In the genomic region with DNA sequence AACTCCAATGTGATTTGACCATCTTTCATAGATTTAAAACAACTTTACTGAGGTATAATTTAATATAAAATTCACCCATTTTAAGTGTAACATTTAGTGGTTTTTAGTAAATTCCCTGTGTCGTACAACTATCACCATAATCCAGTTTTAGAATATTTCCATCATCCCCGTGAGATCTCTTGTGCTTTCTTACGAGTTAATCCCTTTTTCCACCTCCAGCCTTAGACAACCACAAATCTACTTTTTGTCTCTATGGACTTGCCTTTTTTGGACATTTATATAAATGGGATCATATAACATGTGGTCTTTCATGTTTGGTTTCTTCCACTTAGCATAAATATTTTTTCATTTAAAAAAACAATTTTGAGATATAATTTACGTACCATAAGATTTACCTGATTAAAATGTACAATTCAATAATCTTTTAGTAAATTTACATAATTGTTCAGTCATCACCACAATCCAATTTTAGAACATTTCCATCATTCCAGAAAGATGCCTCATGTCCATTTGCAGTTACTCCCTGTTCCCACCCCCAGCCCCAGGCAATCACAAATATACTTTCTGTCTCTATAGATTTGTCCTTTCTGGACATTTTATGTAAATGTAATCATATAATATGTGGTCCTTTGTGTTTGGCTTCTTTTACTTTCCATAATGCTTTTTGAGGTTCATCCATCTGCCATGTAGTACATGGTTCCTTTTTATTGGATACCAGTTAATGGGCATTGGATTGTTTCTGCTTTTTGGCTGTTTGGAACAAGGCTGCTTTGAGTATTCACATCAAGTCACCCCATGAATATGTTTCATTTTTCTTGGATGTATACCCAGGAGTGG, we compare ENCODE assay signal across 11 cellular contexts. TPM values are rescaled to one million over a fixed set of nuclear protein-coding genes. Genes with fewer than 3 reads are reported as not detected.
DNase-seq lines count a peak whose midpoint lies in the region; ATAC-seq and TF ChIP-seq lines count a peak whose summit lies in the region.
"Had no signal": no experiment of that assay in that cellular context is flagged by ENCODE, and none has a peak within 500 bp of the region (broad histone marks: within the 10 kb centered on the region; RNA-seq: fewer than 3 reads in every experiment).

No MANE protein-coding gene starts in this region.

- no peak overlapping the region for H3K4me3 ChIP-seq in OCI-LY7 (ENCODE audit: low read depth, low read length, poor library complexity, severe bottlenecking)
- no peak overlapping the region for H3K4me3 ChIP-seq in cardiac fibroblast (replicated peaks in 1 of 2; ENCODE audit: low read depth in 2 of 2, low read length in 2 of 2)
- H3K4me3 ChIP-seq in neural progenitor cell = no peak overlapping the region
- H3K4me3 ChIP-seq in gastroesophageal sphincter = no peak overlapping the region
- H3K4me3 ChIP-seq: SK-N-MC had no signal

- H3K27me3 ChIP-seq in neural progenitor cell (no peaks in the 10 kb centered on the region), gastroesophageal sphincter (no peaks in the 10 kb centered on the region)
- H3K27me3 ChIP-seq: tibial artery had no signal

- 78 to 80% methylated on average over 3 to 4 of the region's 4 CpGs for WGBS in gastroesophageal sphincter (ENCODE audit: low coverage in 1 of 2), 2 donors

- no peak for TF ChIP-seq POLR2A in gastroesophageal sphincter (IDR thresholded peaks at IDR 0.05)

- TSS peak; percentile 57 for BruUV-seq in OCI-LY7 (replicated peaks; lab: Mats Ljungman, UMichigan)

- no peak for TF ChIP-seq EP300 in gastroesophageal sphincter (IDR thresholded peaks at IDR 0.05)

- DNase-seq in EH (ENCODE audit: low read depth) = peak; percentile 87
- DNase-seq in OCI-LY7 (ENCODE audit: low spot score) = no peak
- peak; percentile 44 to 83 for DNase-seq in cardiac fibroblast (ENCODE audit: low read depth in 2 of 2)
- no peak for DNase-seq in neural progenitor cell (ENCODE audit: low spot score)
- no peak for DNase-seq in mesenteric fat pad (ENCODE audit: low spot score)
- DNase-seq: NCI-H1930, tibial artery had no signal

- H3K4me2 ChIP-seq in OCI-LY7 (ENCODE audit: low read length) = peak overlapping the region; percentile 74
- peak overlapping the region; percentile 79 for H3K4me2 ChIP-seq in neural progenitor cell

- ATAC-seq in gastroesophageal sphincter (no peak), GM21423 (IDR thresholded peaks at IDR 0.05; ENCODE audit: unreplicated experiment) (no peak), HG03460 (IDR thresholded peaks at IDR 0.05; ENCODE audit: unreplicated experiment) (no peak)

- H4K20me1 ChIP-seq in OCI-LY7 (ENCODE audit: insufficient read depth, low read length) (peaks cover 48% of the 10 kb centered on the region), neural progenitor cell (ENCODE audit: low read depth) (peaks cover 66% of the 10 kb centered on the region)

- TF ChIP-seq CTCF in OCI-LY7 (conservative IDR thresholded peaks at IDR 0.05; ENCODE audit: low read length) (no peak), cardiac fibroblast (IDR thresholded peaks at IDR 0.05; ENCODE audit: low read depth, low read length) (no peak), neural progenitor cell (IDR thresholded peaks at IDR 0.05) (no peak), gastroesophageal sphincter (IDR thresholded peaks at IDR 0.05) (no peak)

- H3K36me3 Mint-ChIP-seq in neural progenitor cell = peaks cover 15% of the 10 kb centered on the region

- no peak overlapping the region for H3K9ac ChIP-seq in neural progenitor cell

- intact Hi-C loops in OCI-LY7 (cut with micrococcal nuclease; ENCODE audit: unreplicated experiment) = no loop called here

- no peaks in the 10 kb centered on the region for H3K9me3 ChIP-seq in OCI-LY7 (ENCODE audit: low read length)
- H3K9me3 ChIP-seq in neural progenitor cell (ENCODE audit: low read depth) = no peaks in the 10 kb centered on the region
- no peaks in the 10 kb centered on the region for H3K9me3 ChIP-seq in gastroesophageal sphincter
- H3K9me3 ChIP-seq: tibial artery had no signal

- H3K9me3 Mint-ChIP-seq in neural progenitor cell = no peaks in the 10 kb centered on the region

- H2AFZ ChIP-seq in OCI-LY7 (ENCODE audit: low read length) (no peak overlapping the region), neural progenitor cell (replicated peaks) (no peak overlapping the region)

- peaks cover 22% of the 10 kb centered on the region for H3K4me1 Mint-ChIP-seq in neural progenitor cell

- no peak overlapping the region for H3K4me3 Mint-ChIP-seq in neural progenitor cell

- H3K79me2 ChIP-seq in OCI-LY7 (ENCODE audit: insufficient read depth, low read depth, low read length) = peaks cover 79% of the 10 kb centered on the region
- peaks cover 78% of the 10 kb centered on the region for H3K79me2 ChIP-seq in neural progenitor cell (ENCODE audit: low read depth)

- H3K4me1 ChIP-seq in OCI-LY7 (ENCODE audit: insufficient read depth, low read length, poor library complexity, severe bottlenecking) = peaks cover 35% of the 10 kb centered on the region
- H3K4me1 ChIP-seq in neural progenitor cell = peaks cover 3% of the 10 kb centered on the region
- peaks cover 2 to 79% (median 5%) of the 10 kb centered on the region in 3 donors for H3K4me1 ChIP-seq in gastroesophageal sphincter

- H3K27me3 Mint-ChIP-seq in neural progenitor cell (ENCODE audit: insufficient read depth, low read depth) = peaks cover 10% of the 10 kb centered on the region

- peaks cover 15% of the 10 kb centered on the region for H3F3A ChIP-seq in neural progenitor cell (ENCODE audit: low read depth)

- POLR2A ChIA-PET in OCI-LY7 (lab: Charles Lee) = interaction anchor here (0.7 kb wide), 1 partner anchor 11 kb away, joined by 3 read pairs; no protein-coding TSS in a partner anchor

- CTCF ChIA-PET in OCI-LY7 (lab: Charles Lee; ENCODE audit: unreplicated experiment) = no interaction called here

- H3K27ac ChIP-seq in OCI-LY7 (ENCODE audit: low read depth, low read length, poor library complexity, severe bottlenecking) (no peak overlapping the region), neural progenitor cell (no peak overlapping the region), gastroesophageal sphincter (peak overlapping the region in 2 of 4 donors; percentile 5 to 22)
- H3K27ac ChIP-seq: SK-N-MC had no signal

- no peaks in the 10 kb centered on the region for H3K9me2 ChIP-seq in OCI-LY7 (ENCODE audit: insufficient read depth, low read length)

- H3K36me3 ChIP-seq in OCI-LY7 (ENCODE audit: insufficient read depth, low read length) (peaks cover 4% of the 10 kb centered on the region), neural progenitor cell (no peaks in the 10 kb centered on the region), gastroesophageal sphincter (no peaks in the 10 kb centered on the region)
- H3K36me3 ChIP-seq: tibial artery had no signal

- H3K27ac Mint-ChIP-seq in neural progenitor cell = no peak overlapping the region

RNA-seq across cellular contexts. Expression of a gene that starts 3.0 kb away (rescaled TPM):
- 21.4 and 22.4 TPM in 2 replicates for total RNA-seq in OCI-LY7 (2014; rRNA removed; shearing (Covaris generic))
- total RNA-seq in OCI-LY7 (2022) (42.7 and 43.7 TPM in 2 replicates), neural progenitor cell (ENCODE audit: low replicate concordance) (60.2 and 65.8 TPM in 2 replicates), mesenteric fat pad (51.8 TPM), gastroesophageal sphincter (10 to 100 TPM; 29.5 to 41.0 (median 34.3) TPM)

RNA-seq across cellular contexts. Expression of a gene that starts 29.9 kb away (rescaled TPM):
- 8.8 and 16.3 TPM in 2 replicates for total RNA-seq in OCI-LY7 (2014; rRNA removed; shearing (Covaris generic))
- total RNA-seq in OCI-LY7 (2022) = 28.6 and 29.4 TPM in 2 replicates
- total RNA-seq in neural progenitor cell (ENCODE audit: low replicate concordance) = 3.1 and 5.5 TPM in 2 replicates
- total RNA-seq in mesenteric fat pad = 40.0 TPM
- 10 to 100 TPM; 18.5 to 36.8 (median 29.6) TPM for total RNA-seq in gastroesophageal sphincter

RNA-seq across cellular contexts. Expression of a gene that starts 31.4 kb away (rescaled TPM):
- total RNA-seq in OCI-LY7 (2014; rRNA removed; shearing (Covaris generic)) = 13.3 and 13.9 TPM in 2 replicates
- total RNA-seq in OCI-LY7 (2022) (45.3 and 50.3 TPM in 2 replicates), neural progenitor cell (ENCODE audit: low replicate concordance) (3.3 and 13.3 TPM in 2 replicates), mesenteric fat pad (67.6 TPM), gastroesophageal sphincter (10 to 100 TPM; 28.3 to 46.6 (median 41.2) TPM)

Comparison
In these comparisons a context has a peak if more than half of its experiments do, and no peak if none do; other contexts are left out.
1. DNase-seq: peak in EH (single experiment) and cardiac fibroblast (2 of 2); none in OCI-LY7 (single experiment), neural progenitor cell (single experiment) and mesenteric fat pad (single experiment).